In genomic region chr18:22348521-22349316, GRCh38 we compare ENCODE assay signal across 8 cellular contexts.
DNase-seq lines count a peak whose midpoint lies in the region; ATAC-seq and TF ChIP-seq lines count a peak whose summit lies in the region.

No MANE protein-coding gene starts in this region.

- peak overlapping the region; percentile 82 for H3K4me3 Mint-ChIP-seq in HFFc6

- H3K36me3 ChIP-seq in adipocyte (ENCODE audit: control insufficient read depth, insufficient read depth, low read length, severe bottlenecking) = no peaks in the 10 kb centered on the region
- no peaks in the 10 kb centered on the region for H3K36me3 ChIP-seq in iPS-15b (ENCODE audit: control insufficient read depth, insufficient read depth, low read length)

- peaks cover 50% of the 10 kb centered on the region for H3K4me1 Mint-ChIP-seq in HFFc6 (ENCODE audit: low read depth)

- no peaks in the 10 kb centered on the region for H3K36me3 Mint-ChIP-seq in HFFc6 (ENCODE audit: low read depth)

- ATAC-seq in HG03354 (IDR thresholded peaks at IDR 0.05; ENCODE audit: poor library complexity, severe bottlenecking, unreplicated experiment) = no peak
- ATAC-seq in HG02759 (IDR thresholded peaks at IDR 0.05; ENCODE audit: unreplicated experiment) = no peak

- H3K4me1 ChIP-seq in adipocyte (ENCODE audit: control insufficient read depth, insufficient read depth, low read length) (peaks cover 22% of the 10 kb centered on the region), iPS-15b (ENCODE audit: control insufficient read depth, insufficient read depth, low read length) (peaks cover 14% of the 10 kb centered on the region)

- peak overlapping the region; percentile 48; the same call in 1 of the 2 replicates for H3K27ac Mint-ChIP-seq in HFFc6

- H3K4me3 ChIP-seq in adipocyte (ENCODE audit: low read length) (peak overlapping the region; percentile 77), iPS-15b (ENCODE audit: low read depth, low read length) (peak overlapping the region; percentile 62), skin epidermis (peak overlapping the region in 6 of 7 experiments; percentile 4 to 43 (median 19))

- DNase-seq in HFFc6 = peak; percentile 18
- peak; percentile 73 for DNase-seq in adipocyte (ENCODE audit: low read depth)
- DNase-seq in T-helper 2 cell = no peak
- no peak for DNase-seq in NCI-H345 treated with DMSO at 0.1 percent for 48 hours (lab: John Stamatoyannopoulos, UW; ENCODE audit: unreplicated experiment)

- TF ChIP-seq CTCF in HFFc6 (IDR thresholded peaks at IDR 0.05) = no peak

- H3K27ac ChIP-seq in skin epidermis = peak overlapping the region in 10 of 21 experiments; percentile 5 to 69 (median 54)

- H3K9ac ChIP-seq in adipocyte (ENCODE audit: low read length) (peak overlapping the region; percentile 61), iPS-15b (ENCODE audit: low read depth, low read length) (no peak overlapping the region)

- H3K27me3 Mint-ChIP-seq in HFFc6 (ENCODE audit: insufficient read depth) = peaks cover 31% of the 10 kb centered on the region

- H3K27me3 ChIP-seq in adipocyte (replicated peaks; ENCODE audit: control insufficient read depth, insufficient read depth, low read length) (peaks cover 13% of the 10 kb centered on the region), iPS-15b (ENCODE audit: control insufficient read depth, insufficient read depth, low read length) (peaks cover 86% of the 10 kb centered on the region)

- no peaks in the 10 kb centered on the region for H3K9me3 ChIP-seq in adipocyte (ENCODE audit: control insufficient read depth, low read length)
- H3K9me3 ChIP-seq in iPS-15b (ENCODE audit: control insufficient read depth, insufficient read depth, low read length) = no peaks in the 10 kb centered on the region

- H3K9me3 Mint-ChIP-seq in HFFc6 = peaks cover 3% of the 10 kb centered on the region; the same call in 1 of the 2 replicates

Comparison
In these comparisons a context has a peak if more than half of its experiments do, and no peak if none do; other contexts are left out.
1. DNase-seq: peak in HFFc6 (single experiment) and adipocyte (single experiment); none in T-helper 2 cell (0 of 5) and NCI-H345 treated with DMSO at 0.1 percent for 48 hours (single experiment).
2. H3K4me3 ChIP-seq: peak in every context shown above with its lines; median percentile 77 in adipocyte; 62 in iPS-15b; 19 in skin epidermis.